10 cellular contexts compared by ENCODE assay signal in genomic region chr15:82122754-82123400, GRCh38.
A peak's percentile ranks its signal among the peaks of the same experiment; 100 is the strongest.
DNase-seq lines count a peak whose midpoint lies in the region; ATAC-seq and TF ChIP-seq lines count a peak whose summit lies in the region.
"Had no signal": no experiment of that assay in that cellular context is flagged by ENCODE, and none has a peak within 500 bp of the region (broad histone marks: within the 10 kb centered on the region; RNA-seq: fewer than 3 reads in every experiment).

No MANE protein-coding gene starts in this region.

- 46% methylated on average over 4 of the region's 4 CpGs for WGBS in esophagus muscularis mucosa

- ATAC-seq in omental fat pad (ENCODE audit: low FRiP score) (peak; percentile 89), GM21381 (IDR thresholded peaks at IDR 0.05; ENCODE audit: unreplicated experiment) (no peak), GM18511 (IDR thresholded peaks at IDR 0.05; ENCODE audit: unreplicated experiment) (no peak)

- H3K27ac ChIP-seq in epithelial cell of prostate (peak overlapping the region; percentile 81), esophagus muscularis mucosa (replicated peaks in 1 of 4) (no peak overlapping the region)

- no peaks in the 10 kb centered on the region for H3K9me3 ChIP-seq in BE2C
- H3K9me3 ChIP-seq in esophagus muscularis mucosa: no peaks in the 10 kb centered on the region
- H3K9me3 ChIP-seq: HAP-1 had no signal

- no peaks in the 10 kb centered on the region for H3K36me3 ChIP-seq in BE2C
- peaks cover 0 to 5% (median 0%) of the 10 kb centered on the region in 4 donors for H3K36me3 ChIP-seq in esophagus muscularis mucosa

- H3K4me3 ChIP-seq in AG09309 (ENCODE audit: control insufficient read depth, low read depth, low read length): no peak overlapping the region
- H3K4me3 ChIP-seq in BE2C (ENCODE audit: low read depth, low read length): no peak overlapping the region
- H3K4me3 ChIP-seq in esophagus muscularis mucosa: no peak overlapping the region
- H3K4me3 ChIP-seq: HAP-1 had no signal

- DNase-seq in AG09309 (ENCODE audit: low read depth) (peak; percentile 95), NCI-H226 (peak; percentile 98), epithelial cell of prostate (ENCODE audit: low read depth, low spot score) (peak; percentile 95), omental fat pad (ENCODE audit: low spot score) (no peak), BE2C (no peak), esophagus muscularis mucosa (ENCODE audit: extremely low spot score) (no peak)
- DNase-seq: NCI-H510A treated with DMSO at 0.1 percent for 48 hours had no signal

- no peaks in the 10 kb centered on the region for H3K27me3 ChIP-seq in BE2C
- H3K27me3 ChIP-seq in esophagus muscularis mucosa: no peaks in the 10 kb centered on the region

- intact Hi-C loops in esophagus muscularis mucosa (cut with DNase I): no loop called here

- TF ChIP-seq CTCF in AG09309 (IDR thresholded peaks at IDR 0.05; ENCODE audit: control insufficient read depth, insufficient read depth, low read depth, low read length, missing control alignments) (no peak), omental fat pad (IDR thresholded peaks at IDR 0.05) (no peak), BE2C (IDR thresholded peaks at IDR 0.05; ENCODE audit: low read depth, low read length) (no peak), esophagus muscularis mucosa (IDR thresholded peaks at IDR 0.05) (no peak)

- no peak for TF ChIP-seq EP300 in esophagus muscularis mucosa (IDR thresholded peaks at IDR 0.05)

- TF ChIP-seq POLR2A in esophagus muscularis mucosa (IDR thresholded peaks at IDR 0.05; ENCODE audit: low read depth): no peak

- H3K4me1 ChIP-seq in BE2C (peaks cover 4% of the 10 kb centered on the region), esophagus muscularis mucosa (peaks cover 0 to 10% (median 9%) of the 10 kb centered on the region in 4 donors)
- H3K4me1 ChIP-seq: HAP-1 had no signal

Comparison
In these comparisons a context has a peak if more than half of its experiments do, and no peak if none do; other contexts are left out.
1. DNase-seq: peak in AG09309 (single experiment), NCI-H226 (single experiment) and epithelial cell of prostate (single experiment); none in omental fat pad (single experiment), BE2C (single experiment) and esophagus muscularis mucosa (single experiment).